In the genomic region with DNA sequence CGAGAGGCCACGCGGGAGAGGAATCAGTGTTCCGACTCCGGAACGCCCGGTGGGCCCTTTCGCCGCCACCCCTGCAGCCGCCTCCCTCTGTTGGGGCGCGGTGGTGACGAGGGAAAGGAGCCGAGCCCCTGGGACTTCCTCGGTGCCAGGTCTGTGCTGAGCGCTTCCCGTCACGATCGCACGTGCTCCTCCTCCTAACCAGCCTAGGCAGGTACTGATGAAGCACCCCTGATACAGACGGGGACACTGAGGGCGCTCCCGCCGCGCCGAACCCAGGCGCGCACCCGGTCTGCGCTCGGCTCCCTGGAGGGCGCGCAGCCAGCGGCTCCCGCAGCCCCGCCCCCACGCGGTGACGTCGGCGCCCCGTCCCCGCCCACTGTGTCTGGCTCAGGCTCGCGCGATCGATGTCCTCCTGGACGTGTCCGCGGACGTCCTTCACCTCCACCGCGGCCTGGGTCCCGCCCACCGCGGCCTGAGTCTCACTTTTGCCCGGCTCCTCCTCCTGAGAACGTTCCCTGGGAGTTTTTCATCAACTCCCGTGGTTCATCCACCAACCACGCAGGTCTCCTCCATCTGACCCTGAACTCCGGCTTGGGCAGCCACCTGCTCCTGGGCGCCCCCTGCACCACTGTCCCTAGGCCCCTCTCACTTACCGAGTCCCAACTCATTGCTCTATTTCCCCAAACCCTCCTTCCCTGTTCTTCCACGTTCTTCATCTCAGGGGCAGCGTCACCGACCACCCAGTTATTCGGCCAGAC, we compare ENCODE assay signal across 8 cellular contexts. TPM values are rescaled to one million over a fixed set of nuclear protein-coding genes. Genes with fewer than 3 reads are reported as not detected.
A peak's percentile ranks its signal among the peaks of the same experiment; 100 is the strongest.
DNase-seq lines count a peak whose midpoint lies in the region; ATAC-seq and TF ChIP-seq lines count a peak whose summit lies in the region.

No MANE protein-coding gene starts in this region.

- DNase-seq in Ammon's horn (ENCODE audit: low spot score) (peak; percentile 70), RPMI8226 (peak; percentile 87), activated gamma-delta T cell treated with Interleukin-2 at 50 U/mL for 16 hours (peak; percentile 25), glomerular visceral epithelial cell (ENCODE audit: extremely low spot score) (peak; percentile 66), occipital lobe (lab: John Stamatoyannopoulos, UW) (peak; percentile 44), thoracic aorta (ENCODE audit: low spot score) (no peak)

- no peak for TF ChIP-seq CTCF in thoracic aorta (IDR thresholded peaks at IDR 0.05)

- no peaks in the 10 kb centered on the region for H3K27me3 ChIP-seq in thoracic aorta (replicated peaks; ENCODE audit: insufficient read depth)

- ATAC-seq in HG03565 (IDR thresholded peaks at IDR 0.05; ENCODE audit: unreplicated experiment) (peak; percentile 67), thoracic aorta (ENCODE audit: insufficient number of reproducible peaks, low FRiP score, low read depth) (no peak)

- H3K9me3 ChIP-seq in thoracic aorta, result no peaks in the 10 kb centered on the region

- TF ChIP-seq POLR2A in GM19099 (IDR thresholded peaks at IDR 0.05; ENCODE audit: extremely low read depth, insufficient read length, low read depth), result peak; percentile 80

- H3K4me1 ChIP-seq in thoracic aorta (ENCODE audit: control insufficient read depth in 1 of 2, low read depth in 2 of 2), result peaks cover 6% of the 10 kb centered on the region in 2 donors

- no peaks in the 10 kb centered on the region for H3K36me3 ChIP-seq in thoracic aorta

- peak overlapping the region; percentile 71 for H3K4me3 ChIP-seq in thoracic aorta

- H3K27ac ChIP-seq in thoracic aorta, result no peak overlapping the region

RNA-seq across cellular contexts. Expression of a gene that starts 2.6 kb away (rescaled TPM):
- total RNA-seq in occipital lobe (not detected), thoracic aorta (not detected)

RNA-seq across cellular contexts. Expression of a gene that starts 12.4 kb away (rescaled TPM):
- total RNA-seq in occipital lobe, result not detected
- total RNA-seq in thoracic aorta, result not detected

RNA-seq across cellular contexts. Expression of a gene that starts 18.8 kb away (rescaled TPM):
- total RNA-seq in occipital lobe (not detected), thoracic aorta (not detected)

RNA-seq across cellular contexts. Expression of a gene that starts 37.3 kb away (rescaled TPM):
- total RNA-seq in occipital lobe (not detected), thoracic aorta (not detected)

RNA-seq across cellular contexts. Expression of a gene that starts 45.7 kb away (rescaled TPM):
- not detected for total RNA-seq in occipital lobe
- total RNA-seq in thoracic aorta, result not detected
